14 cellular contexts compared by ENCODE assay signal in genomic region chr18:11259421-11259820, GRCh38.
DNase-seq lines count a peak whose midpoint lies in the region; ATAC-seq, FAIRE-seq and TF ChIP-seq lines count a peak whose summit lies in the region.
"Had no signal": no experiment of that assay in that cellular context is flagged by ENCODE, and none has a peak within 500 bp of the region (broad histone marks: within the 10 kb centered on the region; RNA-seq: fewer than 3 reads in every experiment).

No MANE protein-coding gene starts in this region.

- no peaks in the 10 kb centered on the region for H3K27me3 Mint-ChIP-seq in HFFc6 (ENCODE audit: insufficient read depth)
- H3K27me3 Mint-ChIP-seq in activated T-helper 17 cell treated with anti-CD3 and anti-CD28 coated beads, Interleukin-2, amount 50 U/mL, for 72 hours = no peaks in the 10 kb centered on the region
- H3K27me3 Mint-ChIP-seq: effector memory CD8-positive, alpha-beta T cell; stimulated activated naive CD8-positive, alpha-beta T cell treated with anti-CD3 and anti-CD28 coated beads, Interleukin-15, Interleukin-2, amounts not matched to agents 100 ng/mL and 50 ng/mL, for 24 hours had no signal

- TF ChIP-seq POLR2A in K562 (conservative IDR thresholded peaks at IDR 0.05) = no peak

- no peak overlapping the region for H2BK120ac ChIP-seq in mesendoderm (ENCODE audit: low read depth, low read length)

- intact Hi-C loops in K562 (cut with micrococcal nuclease) (no loop called here), left lung (cut with DNase I) (no loop called here), mammary epithelial cell (cut with micrococcal nuclease) (no loop called here)

- H3K9me3 ChIP-seq in K562 (replicated peaks; ENCODE audit: control insufficient read depth, insufficient read depth, low read depth, low read length) (no peaks in the 10 kb centered on the region), left lung (peaks cover 0 to 16% of the 10 kb centered on the region in 2 donors), thymus (ENCODE audit: control insufficient read depth) (no peaks in the 10 kb centered on the region), mammary epithelial cell (replicated peaks; ENCODE audit: insufficient read depth, low read length) (peaks cover 10% of the 10 kb centered on the region)

- CTCF ChIA-PET in K562 (lab: Yijun Ruan, JAX; ENCODE audit: low intra/inter-chr PET ratio) (no interaction called here), mammary epithelial cell (lab: Charles Lee; ENCODE audit: low non-redundant PET) (no interaction called here)

- H3K4me2 ChIP-seq in K562 (ENCODE audit: insufficient read depth, low read length) (no peak overlapping the region), mesendoderm (ENCODE audit: low read length) (no peak overlapping the region), mammary epithelial cell (ENCODE audit: insufficient read depth, low read depth, low read length) (no peak overlapping the region)

- H3K27ac Mint-ChIP-seq in HFFc6 = no peak overlapping the region
- no peak overlapping the region for H3K27ac Mint-ChIP-seq in activated T-helper 17 cell treated with anti-CD3 and anti-CD28 coated beads, Interleukin-2, amount 50 U/mL, for 72 hours
- H3K27ac Mint-ChIP-seq: effector memory CD8-positive, alpha-beta T cell; stimulated activated naive CD8-positive, alpha-beta T cell treated with anti-CD3 and anti-CD28 coated beads, Interleukin-15, Interleukin-2, amounts not matched to agents 100 ng/mL and 50 ng/mL, for 24 hours had no signal

- no peak overlapping the region for H4K5ac ChIP-seq in mesendoderm (ENCODE audit: low read length)

- H2AFZ ChIP-seq in K562 (ENCODE audit: low read depth, low read length) (no peak overlapping the region), mammary epithelial cell (ENCODE audit: low read depth, low read length) (no peak overlapping the region)

- no peaks in the 10 kb centered on the region for H3K79me2 ChIP-seq in K562 (ENCODE audit: control insufficient read depth, insufficient read depth, low read length)
- H3K79me2 ChIP-seq in mesendoderm (ENCODE audit: control insufficient read depth, insufficient read depth, low read length) = no peaks in the 10 kb centered on the region
- no peaks in the 10 kb centered on the region for H3K79me2 ChIP-seq in mammary epithelial cell (ENCODE audit: insufficient read depth, low read length)

- no peak for TF ChIP-seq EP300 in K562 (IDR thresholded peaks at IDR 0.05; ENCODE audit: low read length)

- POLR2A ChIA-PET in K562 (lab: Yijun Ruan, JAX) = interaction anchor here (0.6 kb wide), 1 partner anchor 34 kb away, joined by 4 read pairs; no protein-coding TSS in a partner anchor

- H3K27me3 ChIP-seq in K562 (ENCODE audit: control insufficient read depth in 2 of 2, insufficient read depth in 2 of 2, low read length in 2 of 2) (no peaks in the 10 kb centered on the region), left lung (no peaks in the 10 kb centered on the region), thymus (ENCODE audit: control insufficient read depth, insufficient read depth) (no peaks in the 10 kb centered on the region), mesendoderm (ENCODE audit: insufficient read depth, low read length, poor library complexity) (no peaks in the 10 kb centered on the region), mammary epithelial cell (ENCODE audit: insufficient read depth, low read length) (no peaks in the 10 kb centered on the region)

- in situ Hi-C loops in K562 (cut with MboI) (no loop called here), mammary epithelial cell (cut with MboI; ENCODE audit: low sequenced_read_pairs in 2 of 2) (no loop called here)

- no peak overlapping the region for H2AK5ac ChIP-seq in mesendoderm (ENCODE audit: low read length)

- H3K36me3 ChIP-seq in K562 (ENCODE audit: control insufficient read depth, insufficient read depth, low read length) (no peaks in the 10 kb centered on the region), left lung (no peaks in the 10 kb centered on the region), thymus (ENCODE audit: control insufficient read depth, insufficient read depth) (no peaks in the 10 kb centered on the region), mesendoderm (ENCODE audit: control insufficient read depth, insufficient read depth, low read length) (no peaks in the 10 kb centered on the region), mammary epithelial cell (ENCODE audit: insufficient read depth, low read length) (no peaks in the 10 kb centered on the region)

- no peak for FAIRE-seq in K562 (lab: Jason Lieb, UNC)

- H4K8ac ChIP-seq in mesendoderm (ENCODE audit: low read depth, low read length) = no peak overlapping the region

- H3K23ac ChIP-seq in mesendoderm (ENCODE audit: low read length) = no peak overlapping the region

- DNase-seq in HFFc6 = no peak
- no peak for DNase-seq in K562 (ENCODE audit: extremely low read depth in 1 of 4, low spot score in 3 of 4)
- DNase-seq in left lung = peak in 1 of 2 donors; percentile 55
- no peak for DNase-seq in mesendoderm
- no peak for DNase-seq in mammary epithelial cell
- DNase-seq: activated CD4-positive, CD25-positive, alpha-beta regulatory T cell treated with anti-CD3 and anti-CD28 coated beads, Interleukin-2, amount 50 U/mL, for 72 hours; activated T-cell treated with anti-CD3 and anti-CD28 coated beads, Interleukin-2, amount 50 U/mL, for 48 hours; effector memory CD8-positive, alpha-beta T cell; NCI-H1105; SHP77 treated with DMSO at 0.1 percent for 48 hours; stimulated activated CD4-positive, alpha-beta T cell treated with anti-CD3 and anti-CD28 coated beads, Interleukin-4, amount 100 ng/mL, for 4 hours had no signal

- H3K9me3 Mint-ChIP-seq in HFFc6 = peaks cover 7% of the 10 kb centered on the region
- peaks cover 7% of the 10 kb centered on the region for H3K9me3 Mint-ChIP-seq in activated T-helper 17 cell treated with anti-CD3 and anti-CD28 coated beads, Interleukin-2, amount 50 U/mL, for 72 hours

- no peak overlapping the region for H3K4ac ChIP-seq in mesendoderm (ENCODE audit: low read depth, low read length)

- BruUV-seq in K562 (replicated peaks; lab: Mats Ljungman, UMichigan) = no TSS peak
- no TSS peak for BruUV-seq in mammary epithelial cell (replicated peaks; lab: Mats Ljungman, UMichigan)

- H3K9me1 ChIP-seq in K562 (ENCODE audit: control insufficient read depth, insufficient read depth, low read length) = no peaks in the 10 kb centered on the region

- H3K4me1 ChIP-seq in K562 (replicated peaks in 1 of 2; ENCODE audit: control insufficient read depth in 2 of 2, insufficient read depth in 2 of 2, low read length in 2 of 2) (no peaks in the 10 kb centered on the region), left lung (no peaks in the 10 kb centered on the region), thymus (ENCODE audit: control insufficient read depth, insufficient read depth, low read length) (no peaks in the 10 kb centered on the region), mesendoderm (ENCODE audit: control insufficient read depth, low read depth, low read length) (no peaks in the 10 kb centered on the region), mammary epithelial cell (ENCODE audit: insufficient read depth, low read length) (no peaks in the 10 kb centered on the region)

- no peaks in the 10 kb centered on the region for H3K79me1 ChIP-seq in mesendoderm (ENCODE audit: low read length)

- dilution Hi-C loops in mammary epithelial cell (cut with HindIII; ENCODE audit: low sequenced_read_pairs) = no loop called here

- no peak overlapping the region for H3K18ac ChIP-seq in mesendoderm (ENCODE audit: low read length)

- H3K4me3 Mint-ChIP-seq in HFFc6 = peak overlapping the region; percentile 28; the same call in 1 of the 2 replicates
- H3K4me3 Mint-ChIP-seq in activated T-helper 17 cell treated with anti-CD3 and anti-CD28 coated beads, Interleukin-2, amount 50 U/mL, for 72 hours = no peak overlapping the region
- H3K4me3 Mint-ChIP-seq: effector memory CD8-positive, alpha-beta T cell; stimulated activated naive CD8-positive, alpha-beta T cell treated with anti-CD3 and anti-CD28 coated beads, Interleukin-15, Interleukin-2, amounts not matched to agents 100 ng/mL and 50 ng/mL, for 24 hours had no signal

- no peak overlapping the region for H3K56ac ChIP-seq in mesendoderm (ENCODE audit: low read length)

- no peaks in the 10 kb centered on the region for H3K4me1 Mint-ChIP-seq in HFFc6 (ENCODE audit: low read depth)
- no peaks in the 10 kb centered on the region for H3K4me1 Mint-ChIP-seq in activated T-helper 17 cell treated with anti-CD3 and anti-CD28 coated beads, Interleukin-2, amount 50 U/mL, for 72 hours

- H3K4me3 ChIP-seq in K562 (no peak overlapping the region), left lung (no peak overlapping the region), thymus (ENCODE audit: low read length) (no peak overlapping the region), mesendoderm (ENCODE audit: low read length) (no peak overlapping the region), mammary epithelial cell (replicated peaks in 1 of 3; ENCODE audit: insufficient read depth in 1 of 3, low read depth in 2 of 3, low read length in 3 of 3) (no peak overlapping the region)

- peaks cover 6% of the 10 kb centered on the region; the same call in 1 of the 2 replicates for H3K36me3 Mint-ChIP-seq in HFFc6 (ENCODE audit: low read depth)
- H3K36me3 Mint-ChIP-seq in activated T-helper 17 cell treated with anti-CD3 and anti-CD28 coated beads, Interleukin-2, amount 50 U/mL, for 72 hours (ENCODE audit: low read depth) = no peaks in the 10 kb centered on the region

- H3K27ac ChIP-seq in K562 (ENCODE audit: extremely low read depth, low read depth, low read length) = no peak overlapping the region
- H3K27ac ChIP-seq in left lung = no peak overlapping the region
- H3K27ac ChIP-seq in thymus (ENCODE audit: low read depth) = peak overlapping the region; percentile 31
- no peak overlapping the region for H3K27ac ChIP-seq in mesendoderm (ENCODE audit: low read depth, low read length)
- no peak overlapping the region for H3K27ac ChIP-seq in mammary epithelial cell (ENCODE audit: insufficient read depth, low read depth, low read length)

- ATAC-seq in K562 = no peak
- ATAC-seq in left lung = peak; percentile 65
- no peak for ATAC-seq in activated T-helper 17 cell treated with anti-CD3 and anti-CD28 coated beads, Interleukin-2, amount 50 U/mL, for 72 hours (replicated peaks)
- ATAC-seq: effector memory CD8-positive, alpha-beta T cell had no signal

- no peak overlapping the region for H2BK15ac ChIP-seq in mesendoderm (replicated peaks; ENCODE audit: low read depth)

- no peak for TF ChIP-seq RAD21 in K562 (CRISPR knock-in tag; conservative IDR thresholded peaks at IDR 0.05 in 1 of 2, IDR thresholded peaks at IDR 0.05 in 1 of 2)

- H2BK5ac ChIP-seq in mesendoderm (ENCODE audit: low read length) = no peak overlapping the region

- TF ChIP-seq CTCF in HFFc6 (IDR thresholded peaks at IDR 0.05) (no peak), K562 (IDR thresholded peaks at IDR 0.05 in 2 of 3, conservative IDR thresholded peaks at IDR 0.05 in 1 of 3; ENCODE audit: insufficient read depth in 2 of 3, low read depth in 1 of 3, low read length in 3 of 3) (no peak), left lung (IDR thresholded peaks at IDR 0.05) (no peak), mammary epithelial cell (conservative IDR thresholded peaks at IDR 0.05 in 1 of 2, IDR thresholded peaks at IDR 0.05 in 1 of 2; ENCODE audit: extremely low read depth in 1 of 2, insufficient read depth in 1 of 2, low read depth in 1 of 2, low read length in 2 of 2) (no peak)

- H3K9ac ChIP-seq in K562 (ENCODE audit: insufficient read depth in 1 of 2, low read depth in 2 of 2, low read length in 2 of 2) (no peak overlapping the region), mesendoderm (ENCODE audit: low read length) (no peak overlapping the region), mammary epithelial cell (ENCODE audit: insufficient read depth, low read length) (no peak overlapping the region)

- no peaks in the 10 kb centered on the region for H4K20me1 ChIP-seq in K562 (replicated peaks; ENCODE audit: control insufficient read depth, insufficient read depth, low read length)
- H4K20me1 ChIP-seq in mammary epithelial cell (ENCODE audit: insufficient read depth, low read length) = no peaks in the 10 kb centered on the region

- WGBS in K562 (ENCODE audit: insufficient coverage, low coverage, missing lambda C conversion rate) = 4% methylated on average over 8 of the region's 8 CpGs
- 29% methylated on average over 8 of the region's 8 CpGs for WGBS in thymus
- no CpG with 5 or more reads among the region's 8 CpGs for WGBS in mesendoderm (ENCODE audit: extremely low coverage, insufficient coverage, low lambda C conversion rate)
- WGBS in mammary epithelial cell (ENCODE audit: low coverage, missing lambda C conversion rate) = 76% methylated on average over 8 of the region's 8 CpGs
